In genomic region chr11:128157423-128158298, GRCh38 we compare ENCODE assay signal across 8 cellular contexts.
DNase-seq lines count a peak whose midpoint lies in the region; ATAC-seq and TF ChIP-seq lines count a peak whose summit lies in the region.

No MANE protein-coding gene starts in this region.

- POLR2A ChIA-PET in A673 (lab: Charles Lee; ENCODE audit: low non-redundant PET): no interaction called here

- H3K4me3 ChIP-seq in A673 (ENCODE audit: low read depth, low read length, poor library complexity, severe bottlenecking): no peak overlapping the region
- peak overlapping the region; percentile 34 for H3K4me3 ChIP-seq in brain microvascular endothelial cell (ENCODE audit: low read depth, low read length)

- DNase-seq in A673 (ENCODE audit: low spot score) (peak; percentile 86), NCI-H1436 treated with DMSO at 0.1 percent for 48 hours (lab: John Stamatoyannopoulos, UW) (peak; percentile 59), T-helper 9 cell (peak; percentile 43), brain microvascular endothelial cell (peak; percentile 66), iris pigment epithelial cell (ENCODE audit: low read depth) (peak; percentile 76)
- peak; percentile 5 to 65 for DNase-seq in stimulated activated CD4-positive, alpha-beta T cell treated with anti-CD3 and anti-CD28 coated beads, Interleukin-1b, Interleukin-23, amount 100 ng/mL, for 4 hours (ENCODE audit: low read depth in 2 of 2)

- BruUV-seq in A673 (replicated peaks; lab: Mats Ljungman, UMichigan): no TSS peak

- H3K27me3 ChIP-seq in A673 (replicated peaks; ENCODE audit: insufficient read depth, low read depth, low read length, poor library complexity) (peaks cover 14% of the 10 kb centered on the region), brain microvascular endothelial cell (replicated peaks) (no peaks in the 10 kb centered on the region)

- in situ Hi-C loops in brain microvascular endothelial cell (cut with HindIII; ENCODE audit: low pct_ligation_motif_present, low sequenced_read_pairs): loop anchor here (25.0 kb wide), 2 partner anchors 120 to 680 kb away; no protein-coding TSS in a partner anchor

- no peaks in the 10 kb centered on the region for H3K4me1 ChIP-seq in A673 (ENCODE audit: insufficient read depth, low read length, poor library complexity, severe bottlenecking)

- TF ChIP-seq CTCF in A673 (conservative IDR thresholded peaks at IDR 0.05; ENCODE audit: low read depth, low read length): peak; percentile 98
- peak; percentile 79 for TF ChIP-seq CTCF in brain microvascular endothelial cell (IDR thresholded peaks at IDR 0.05; ENCODE audit: low read depth, low read length, missing control alignments)

- no peaks in the 10 kb centered on the region for H3K9me3 ChIP-seq in A673 (ENCODE audit: low read depth, low read length, poor library complexity, severe bottlenecking)

- CTCF ChIA-PET in A673 (lab: Charles Lee): interaction anchor here (0.5 to 1.3 kb wide), 14 partner anchors 10 to 1698 kb away, joined by 3 to 12 read pairs (median 4); no protein-coding TSS in a partner anchor

- no peak overlapping the region for H3K27ac ChIP-seq in A673 (ENCODE audit: low read depth, low read length, poor library complexity, severe bottlenecking)
- peak overlapping the region; percentile 69 for H3K27ac ChIP-seq in brain microvascular endothelial cell

- ATAC-seq in GM18502 (IDR thresholded peaks at IDR 0.05; ENCODE audit: poor library complexity, unreplicated experiment): peak; percentile 92
- peak; percentile 89 for ATAC-seq in HG02943 (IDR thresholded peaks at IDR 0.05; ENCODE audit: low read depth, unreplicated experiment)

- intact Hi-C loops in A673 (cut with micrococcal nuclease; ENCODE audit: unreplicated experiment): loop anchor here (1.0 to 5.0 kb wide), 3 partner anchors 15 to 675 kb away; no protein-coding TSS in a partner anchor

- H3K36me3 ChIP-seq in A673 (ENCODE audit: insufficient read depth, low read length, poor library complexity, severe bottlenecking): no peaks in the 10 kb centered on the region
- H3K36me3 ChIP-seq in brain microvascular endothelial cell (replicated peaks): no peaks in the 10 kb centered on the region

Comparison
In these comparisons a context has a peak if more than half of its experiments do, and no peak if none do; other contexts are left out.
1. DNase-seq: peak in every context shown above with its lines; median percentile 86 in A673; 76 in iris pigment epithelial cell; 66 in brain microvascular endothelial cell; 59 in NCI-H1436 treated with DMSO at 0.1 percent for 48 hours; 43 in T-helper 9 cell; 35 in stimulated activated CD4-positive, alpha-beta T cell treated with anti-CD3 and anti-CD28 coated beads, Interleukin-1b, Interleukin-23, amount 100 ng/mL, for 4 hours.